Comparison of ENCODE assay signal across 12 cellular contexts in the genomic region with DNA sequence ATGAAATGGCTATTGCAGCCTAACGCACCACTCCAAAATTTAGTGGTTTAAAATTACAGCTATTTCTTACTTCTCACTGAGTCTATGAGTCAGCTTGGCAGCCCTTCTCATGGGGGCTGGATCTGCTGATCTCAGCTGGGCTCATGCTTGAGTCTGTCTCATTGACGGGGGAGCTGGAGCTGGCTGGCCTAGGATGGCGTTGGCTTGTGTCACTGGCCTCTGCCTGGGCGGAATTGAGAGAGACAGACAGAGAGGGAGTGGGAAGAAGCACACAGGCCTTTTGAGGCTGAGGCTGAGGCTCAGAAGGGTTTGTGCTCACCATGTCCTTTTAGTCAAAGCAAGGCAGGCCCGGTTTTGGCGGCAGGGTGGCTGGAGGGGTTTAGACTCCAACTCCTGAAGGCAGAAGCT.
DNase-seq lines count a peak whose midpoint lies in the region; ATAC-seq, FAIRE-seq and TF ChIP-seq lines count a peak whose summit lies in the region.
"Had no signal": no experiment of that assay in that cellular context is flagged by ENCODE, and none has a peak within 500 bp of the region (broad histone marks: within the 10 kb centered on the region; RNA-seq: fewer than 3 reads in every experiment).

No MANE protein-coding gene starts in this region.

- intact Hi-C loops in dorsolateral prefrontal cortex (cut with DNase I) (no loop called here), Calu3 (cut with micrococcal nuclease; ENCODE audit: unreplicated experiment) (no loop called here)

- FAIRE-seq in urothelium cell line (lab: Jason Lieb, UNC), result no peak
- FAIRE-seq: A204.1 had no signal

- peaks cover 0 to 3% of the 10 kb centered on the region in 2 donors for H3K9me3 ChIP-seq in lung (ENCODE audit: control insufficient read depth in 2 of 2, insufficient read depth in 1 of 2, low read length in 1 of 2)
- H3K9me3 ChIP-seq: upper lobe of left lung had no signal

- ATAC-seq in lung (ENCODE audit: insufficient read depth, low FRiP score) (peak; percentile 81), GM21529 (IDR thresholded peaks at IDR 0.05; ENCODE audit: unreplicated experiment) (no peak), HG03521 (IDR thresholded peaks at IDR 0.05; ENCODE audit: unreplicated experiment) (no peak)

- H3K4me1 Mint-ChIP-seq in Calu3 (ENCODE audit: low read depth, unreplicated experiment), result no peaks in the 10 kb centered on the region

- no peak for TF ChIP-seq CTCF in dorsolateral prefrontal cortex (IDR thresholded peaks at IDR 0.05 in 54 of 56, conservative IDR thresholded peaks at IDR 0.05 in 2 of 56; ENCODE audit: low read depth in 1 of 56, partially characterized antibody in 56 of 56)
- TF ChIP-seq CTCF in lung (IDR thresholded peaks at IDR 0.05; ENCODE audit: control extremely low read depth, extremely low read depth), result no peak
- no peak for TF ChIP-seq CTCF in Calu3 (IDR thresholded peaks at IDR 0.05; ENCODE audit: unreplicated experiment)

- no peak overlapping the region for H3K27ac Mint-ChIP-seq in Calu3 (ENCODE audit: unreplicated experiment)
- H3K27ac Mint-ChIP-seq: activated T-cell treated with anti-CD3 and anti-CD28 coated beads, Interleukin-2, amount 50 U/mL, for 24 hours had no signal

- no peaks in the 10 kb centered on the region for H3K36me3 Mint-ChIP-seq in Calu3 (ENCODE audit: insufficient read depth, unreplicated experiment)

- H3K27me3 ChIP-seq in dorsolateral prefrontal cortex (no peaks in the 10 kb centered on the region), lung (ENCODE audit: control insufficient read depth, insufficient read depth) (no peaks in the 10 kb centered on the region)
- H3K27me3 ChIP-seq: upper lobe of left lung had no signal

- CTCF ChIA-PET in Calu3 (lab: Charles Lee), result no interaction called here

- no peaks in the 10 kb centered on the region for H3K36me3 ChIP-seq in lung (ENCODE audit: control insufficient read depth in 2 of 2, insufficient read depth in 2 of 2, low read length in 2 of 2)
- H3K36me3 ChIP-seq: upper lobe of left lung had no signal

- no peak overlapping the region for H3K4me3 Mint-ChIP-seq in Calu3 (ENCODE audit: low read depth, unreplicated experiment)
- H3K4me3 Mint-ChIP-seq: activated T-cell treated with anti-CD3 and anti-CD28 coated beads, Interleukin-2, amount 50 U/mL, for 24 hours had no signal

- H3K27me3 Mint-ChIP-seq in Calu3 (ENCODE audit: unreplicated experiment), result no peaks in the 10 kb centered on the region
- H3K27me3 Mint-ChIP-seq: activated T-cell treated with anti-CD3 and anti-CD28 coated beads, Interleukin-2, amount 50 U/mL, for 24 hours had no signal

- H3K4me1 ChIP-seq in lung (ENCODE audit: control insufficient read depth in 2 of 2, insufficient read depth in 2 of 2, low read length in 2 of 2), result no peaks in the 10 kb centered on the region
- H3K4me1 ChIP-seq: upper lobe of left lung had no signal

- peak; percentile 15 for DNase-seq in NCI-H2227 (lab: John Stamatoyannopoulos, UW; ENCODE audit: unreplicated experiment)
- DNase-seq in NCI-H2227 treated with DMSO at 0.1 percent for 48 hours (lab: John Stamatoyannopoulos, UW), result no peak
- peak in 9 of 10 donors; percentile 26 to 91 (median 81) for DNase-seq in dorsolateral prefrontal cortex
- DNase-seq in lung (ENCODE audit: low spot score), result peak; percentile 51
- peak; percentile 75 for DNase-seq in urothelium cell line (ENCODE audit: low spot score)
- no peak for DNase-seq in Calu3
- DNase-seq: activated T-cell treated with anti-CD3 and anti-CD28 coated beads, Interleukin-2, amount 50 U/mL, for 24 hours; Karpas-422; upper lobe of left lung had no signal

- H3K27ac ChIP-seq in dorsolateral prefrontal cortex (peak overlapping the region in 45 of 59 donors; percentile 3 to 85 (median 60)), lung (ENCODE audit: low read depth in 1 of 2, low read length in 1 of 2) (no peak overlapping the region)
- H3K27ac ChIP-seq: upper lobe of left lung had no signal

- no peak overlapping the region for H3K4me3 ChIP-seq in dorsolateral prefrontal cortex
- no peak overlapping the region for H3K4me3 ChIP-seq in lung
- H3K4me3 ChIP-seq: upper lobe of left lung had no signal

- no TSS peak for BruUV-seq in Calu3 (replicated peaks; lab: Mats Ljungman, UMichigan)

- WGBS in lung, 2 donors, result 69 to 83% methylated on average over 6 of the region's 6 CpGs

- peaks cover 31% of the 10 kb centered on the region for H3K9me3 Mint-ChIP-seq in Calu3 (ENCODE audit: low read depth, unreplicated experiment)

Comparison
In these comparisons a context has a peak if more than half of its experiments do, and no peak if none do; other contexts are left out.
1. DNase-seq: peak in NCI-H2227 (single experiment), dorsolateral prefrontal cortex (9 of 10), lung (single experiment) and urothelium cell line (single experiment); none in NCI-H2227 treated with DMSO at 0.1 percent for 48 hours (single experiment) and Calu3 (single experiment).
2. H3K27ac ChIP-seq: peak in dorsolateral prefrontal cortex (45 of 59); none in lung (0 of 2).